In genomic region chr22:30705710-30706651, GRCh38 we compare ENCODE assay signal across 9 cellular contexts. TPM values are rescaled to one million over a fixed set of nuclear protein-coding genes. Genes with fewer than 3 reads are reported as not detected.
DNase-seq lines count a peak whose midpoint lies in the region; ATAC-seq and TF ChIP-seq lines count a peak whose summit lies in the region.
"Had no signal": no experiment of that assay in that cellular context is flagged by ENCODE, and none has a peak within 500 bp of the region (broad histone marks: within the 10 kb centered on the region; RNA-seq: fewer than 3 reads in every experiment).

No MANE protein-coding gene starts in this region.

- H4K20me1 ChIP-seq in osteoblast (ENCODE audit: insufficient read depth, low read length), result no peaks in the 10 kb centered on the region

- TF ChIP-seq CTCF in cardiac muscle cell (IDR thresholded peaks at IDR 0.05; ENCODE audit: low read depth, low read length) (no peak), heart left ventricle (IDR thresholded peaks at IDR 0.05) (no peak), osteoblast (IDR thresholded peaks at IDR 0.05; ENCODE audit: extremely low read depth, low read depth, low read length) (no peak), gastroesophageal sphincter (IDR thresholded peaks at IDR 0.05) (no peak)
- TF ChIP-seq CTCF in activated CD8-positive, alpha-beta T cell treated with anti-CD3 and anti-CD28 coated beads for 36 hours (IDR thresholded peaks at IDR 0.05), result no peak

- intact Hi-C loops in heart left ventricle (cut with DNase I), result no loop called here
- intact Hi-C loops in activated CD8-positive, alpha-beta T cell treated with anti-CD3 and anti-CD28 coated beads for 36 hours (cut with micrococcal nuclease), result no loop called here

- ATAC-seq in heart left ventricle (no peak), HG03442 (IDR thresholded peaks at IDR 0.05; ENCODE audit: unreplicated experiment) (peak; percentile 57), gastroesophageal sphincter (no peak)
- peak; percentile 80 for ATAC-seq in activated CD8-positive, alpha-beta T cell treated with anti-CD3 and anti-CD28 coated beads for 36 hours

- DNase-seq in cardiac muscle cell (ENCODE audit: low read depth in 1 of 2, low spot score in 1 of 2), result no peak
- no peak for DNase-seq in heart left ventricle
- peak; percentile 48 for DNase-seq in activated CD8-positive, alpha-beta T cell treated with anti-CD3 and anti-CD28 coated beads for 36 hours
- DNase-seq in osteoblast (ENCODE audit: insufficient read length, low spot score, missing footprints), result peak; percentile 93
- DNase-seq in effector CD4-positive, alpha-beta T cell, result no peak
- no peak for DNase-seq in 8988T

- peak overlapping the region; percentile 55 for H2AFZ ChIP-seq in osteoblast (ENCODE audit: low read length)
- H2AFZ ChIP-seq: parathyroid adenoma had no signal

- H3K27ac ChIP-seq in cardiac muscle cell, result peak overlapping the region; percentile 55
- H3K27ac ChIP-seq in heart left ventricle, result no peak overlapping the region
- peak overlapping the region; percentile 88 for H3K27ac ChIP-seq in osteoblast (ENCODE audit: low read depth, low read length)
- H3K27ac ChIP-seq in gastroesophageal sphincter, result no peak overlapping the region
- H3K27ac ChIP-seq: parathyroid adenoma had no signal

- H3K4me2 ChIP-seq in osteoblast (ENCODE audit: insufficient read depth, low read length), result peak overlapping the region; percentile 57

- CTCF ChIA-PET in activated CD8-positive, alpha-beta T cell treated with anti-CD3 and anti-CD28 coated beads for 36 hours (lab: Charles Lee), result interaction anchor here (0.7 kb wide), 1 partner anchor 49 kb away, joined by 7 read pairs; no protein-coding TSS in a partner anchor

- H3K79me2 ChIP-seq in osteoblast (ENCODE audit: insufficient read depth, low read length), result no peaks in the 10 kb centered on the region
- H3K79me2 ChIP-seq: parathyroid adenoma had no signal

- POLR2A ChIA-PET in activated CD8-positive, alpha-beta T cell treated with anti-CD3 and anti-CD28 coated beads for 36 hours (lab: Charles Lee), result interaction anchor here (0.6 to 1.2 kb wide), 2 partner anchors 10 to 423 kb away, joined by 3 read pairs; no protein-coding TSS in a partner anchor

- peak overlapping the region; percentile 72 for H3K27ac Mint-ChIP-seq in activated CD8-positive, alpha-beta T cell treated with anti-CD3 and anti-CD28 coated beads for 36 hours

- TF ChIP-seq POLR2A in heart left ventricle (IDR thresholded peaks at IDR 0.05) (no peak), gastroesophageal sphincter (IDR thresholded peaks at IDR 0.05) (no peak)

- WGBS in heart left ventricle, 4 donors, result 60 to 68% (median 62%) methylated on average over 11 of the region's 11 CpGs
- 59 to 68% methylated on average over 8 to 11 of the region's 11 CpGs for WGBS in gastroesophageal sphincter (ENCODE audit: low coverage in 1 of 2), 2 donors

- no peak overlapping the region for H3K4me3 ChIP-seq in cardiac muscle cell
- no peak overlapping the region for H3K4me3 ChIP-seq in heart left ventricle
- no peak overlapping the region for H3K4me3 ChIP-seq in osteoblast (ENCODE audit: insufficient read depth, low read length)
- H3K4me3 ChIP-seq in gastroesophageal sphincter, result no peak overlapping the region

- H3K4me3 Mint-ChIP-seq in activated CD8-positive, alpha-beta T cell treated with anti-CD3 and anti-CD28 coated beads for 36 hours, result no peak overlapping the region

- H3K36me3 Mint-ChIP-seq in activated CD8-positive, alpha-beta T cell treated with anti-CD3 and anti-CD28 coated beads for 36 hours (ENCODE audit: low read depth), result no peaks in the 10 kb centered on the region

- H3K4me1 ChIP-seq in cardiac muscle cell (ENCODE audit: low read depth) (peaks cover 9% of the 10 kb centered on the region), heart left ventricle (no peaks in the 10 kb centered on the region), osteoblast (ENCODE audit: insufficient read depth, low read length) (peaks cover 24% of the 10 kb centered on the region), gastroesophageal sphincter (no peaks in the 10 kb centered on the region)
- H3K4me1 ChIP-seq: parathyroid adenoma had no signal

- H3K36me3 ChIP-seq in cardiac muscle cell, result no peaks in the 10 kb centered on the region
- no peaks in the 10 kb centered on the region for H3K36me3 ChIP-seq in heart left ventricle
- H3K36me3 ChIP-seq in osteoblast (ENCODE audit: insufficient read depth, low read length), result no peaks in the 10 kb centered on the region
- no peaks in the 10 kb centered on the region for H3K36me3 ChIP-seq in gastroesophageal sphincter

- H3K9me3 Mint-ChIP-seq in activated CD8-positive, alpha-beta T cell treated with anti-CD3 and anti-CD28 coated beads for 36 hours, result no peaks in the 10 kb centered on the region

- H3K27me3 Mint-ChIP-seq in activated CD8-positive, alpha-beta T cell treated with anti-CD3 and anti-CD28 coated beads for 36 hours, result peaks cover 2% of the 10 kb centered on the region

- TF ChIP-seq EP300 in gastroesophageal sphincter (IDR thresholded peaks at IDR 0.05), result no peak

- H3K4me1 Mint-ChIP-seq in activated CD8-positive, alpha-beta T cell treated with anti-CD3 and anti-CD28 coated beads for 36 hours (ENCODE audit: low read depth), result peaks cover 19% of the 10 kb centered on the region

- H3K9me3 ChIP-seq in cardiac muscle cell (ENCODE audit: low read depth) (no peaks in the 10 kb centered on the region), heart left ventricle (no peaks in the 10 kb centered on the region), osteoblast (ENCODE audit: low read depth, low read length) (no peaks in the 10 kb centered on the region), gastroesophageal sphincter (no peaks in the 10 kb centered on the region)

- H3K27me3 ChIP-seq in cardiac muscle cell (no peaks in the 10 kb centered on the region), heart left ventricle (no peaks in the 10 kb centered on the region), osteoblast (ENCODE audit: insufficient read depth, low read length) (no peaks in the 10 kb centered on the region), gastroesophageal sphincter (no peaks in the 10 kb centered on the region)

RNA-seq across cellular contexts. Expression of gene OSBP2, which starts 11.3 kb away (rescaled TPM):
- total RNA-seq in cardiac muscle cell (19.4 and 39.2 TPM in 2 replicates), heart left ventricle (10 to 100 TPM in 6 of 9 donors, 1 to 10 TPM in 3; 5.2 to 23.5 (median 13.2) TPM), osteoblast (4.3 and 6.8 TPM in 2 replicates), gastroesophageal sphincter (1 to 10 TPM in 3 of 4 donors, under 1 TPM in 1; 0.35 to 3.5 (median 1.8) TPM)
- polyA plus RNA-seq in cardiac muscle cell (21.0 and 32.5 TPM in 2 replicates), heart left ventricle (1 to 10 TPM; 2.0 to 5.1 TPM)
- total RNA-seq in activated CD8-positive, alpha-beta T cell treated with anti-CD3 and anti-CD28 coated beads for 36 hours, result under 1 TPM; 0.58 to 0.72 TPM

RNA-seq across cellular contexts. Expression of gene DUSP18, which starts 38.3 kb away (rescaled TPM):
- 6.1 and 6.8 TPM in 2 replicates for total RNA-seq in cardiac muscle cell
- polyA plus RNA-seq in cardiac muscle cell, result 11.0 and 16.2 TPM in 2 replicates
- total RNA-seq in heart left ventricle, result 1 to 10 TPM; 1.8 to 6.1 (median 3.1) TPM
- polyA plus RNA-seq in heart left ventricle, result 1 to 10 TPM; 1.6 to 3.2 TPM
- 1 to 10 TPM; 4.1 to 4.4 TPM for total RNA-seq in activated CD8-positive, alpha-beta T cell treated with anti-CD3 and anti-CD28 coated beads for 36 hours
- 14.1 and 17.1 TPM in 2 replicates for total RNA-seq in osteoblast
- total RNA-seq in gastroesophageal sphincter, result 10 to 100 TPM in 2 of 4 donors, 1 to 10 TPM in 2; 6.5 to 13.2 (median 8.7) TPM

Comparison
In these comparisons a context has a peak if more than half of its experiments do, and no peak if none do; other contexts are left out.
1. H3K27ac ChIP-seq: peak in cardiac muscle cell (single experiment) and osteoblast (single experiment); none in heart left ventricle (0 of 12) and gastroesophageal sphincter (0 of 4).
2. DNase-seq: peak in activated CD8-positive, alpha-beta T cell treated with anti-CD3 and anti-CD28 coated beads for 36 hours (single experiment) and osteoblast (single experiment); none in cardiac muscle cell (0 of 2), heart left ventricle (0 of 5), effector CD4-positive, alpha-beta T cell (single experiment) and 8988T (single experiment).
3. ATAC-seq: peak in HG03442 (single experiment) and activated CD8-positive, alpha-beta T cell treated with anti-CD3 and anti-CD28 coated beads for 36 hours (single experiment); none in heart left ventricle (0 of 4) and gastroesophageal sphincter (single experiment).